ENCODE assay signal across 19 cellular contexts in genomic region chr19:23764781-23765180, GRCh38. TPM values are rescaled to one million over a fixed set of nuclear protein-coding genes. Genes with fewer than 3 reads are reported as not detected.
DNase-seq lines count a peak whose midpoint lies in the region; ATAC-seq, FAIRE-seq and TF ChIP-seq lines count a peak whose summit lies in the region.
"Had no signal": no experiment of that assay in that cellular context is flagged by ENCODE, and none has a peak within 500 bp of the region (broad histone marks: within the 10 kb centered on the region; RNA-seq: fewer than 3 reads in every experiment).

No MANE protein-coding gene starts in this region.

- 100% methylated on average over 3 of the region's 3 CpGs for WGBS in GM12878 (ENCODE audit: insufficient coverage, insufficient replicate concordance, low lambda C conversion rate, missing lambda C conversion rate)
- WGBS in heart right ventricle, 2 donors, result 79 to 80% methylated on average over 3 of the region's 3 CpGs
- 92 to 95% methylated on average over 3 of the region's 3 CpGs for WGBS in body of pancreas, 2 donors

- intact Hi-C loops in CD8-positive, alpha-beta T cell (cut with DNase I, micrococcal nuclease), result loop anchor here (5.0 kb wide), 4 partner anchors 33 to 492 kb away; partner anchors contain the start of gene ZNF726 (in 1 of the 2)
- intact Hi-C loops in GM12878 (cut with micrococcal nuclease; ENCODE audit: unreplicated experiment) (no loop called here), heart right ventricle (cut with DNase I) (loop anchor here in 2 of 10 donors (5.0 to 10.0 kb wide), 2 partner anchors 77 to 270 kb away; partner anchors contain the start of gene ZNF675 (in 1 of the 2)), body of pancreas (cut with DNase I) (loop anchor here (10.0 kb wide), 1 partner anchor 280 kb away; no protein-coding TSS in a partner anchor)

- no peak overlapping the region for H3K27ac ChIP-seq in CD8-positive, alpha-beta T cell (ENCODE audit: low read depth, low read length)
- H3K27ac ChIP-seq in Karpas-422 (ENCODE audit: low read length) (no peak overlapping the region), GM12878 (ENCODE audit: control insufficient read depth, insufficient read depth) (no peak overlapping the region), heart right ventricle (no peak overlapping the region), body of pancreas (no peak overlapping the region)

- no peak overlapping the region for H3K4me3 ChIP-seq in CD8-positive, alpha-beta T cell (ENCODE audit: low read depth, low read length)
- H3K4me3 ChIP-seq in Karpas-422 (ENCODE audit: low read length) (peak overlapping the region; percentile 95; the same call in 1 of the 2 replicates), GM12878 (no peak overlapping the region), heart right ventricle (no peak overlapping the region), body of pancreas (no peak overlapping the region)

- TSS peak; percentile 66 for BruUV-seq in GM12878 (replicated peaks; lab: Mats Ljungman, UMichigan)

- H3K4me1 Mint-ChIP-seq in CD8-positive, alpha-beta T cell (ENCODE audit: low read depth), result peaks cover 36% of the 10 kb centered on the region
- H3K4me1 Mint-ChIP-seq in mesothelial cell of epicardium, result peaks cover 20% of the 10 kb centered on the region

- no peak for DNase-seq in CD8-positive, alpha-beta T cell
- DNase-seq in Karpas-422, result no peak
- no peak for DNase-seq in GM12878 (ENCODE audit: low read depth, low spot score)
- DNase-seq in mesothelial cell of epicardium (ENCODE audit: low spot score in 2 of 2, unreplicated experiment in 2 of 2), result no peak
- no peak for DNase-seq in SIG-M5 (lab: John Stamatoyannopoulos, UW)
- DNase-seq in heart right ventricle, result no peak
- DNase-seq in NCI-H748 treated with DMSO at 0.1 percent for 48 hours (lab: John Stamatoyannopoulos, UW), result no peak
- no peak for DNase-seq in body of pancreas
- DNase-seq: activated CD4-positive, alpha-beta T cell treated with anti-CD3 and anti-CD28 coated beads, Interleukin-2, amount 50 U/mL, for 4 hours; activated naive CD4-positive, alpha-beta T cell treated with anti-CD3 and anti-CD28 coated beads for 36 hours; DMS53; foreskin fibroblast; mammary epithelial cell; NCI-H2107; NCI-H774; pancreas; stimulated activated naive B cell treated with anti-CD40 and anti-IgM and Interleukin-4, amounts not matched to agents 10 μg/mL and 1 μg/mL and 100 μg/mL, for 72 hours; T1000 had no signal

- H3K79me2 ChIP-seq in Karpas-422 (ENCODE audit: low read length), result peaks cover 61% of the 10 kb centered on the region
- no peaks in the 10 kb centered on the region; the same call in 1 of the 2 replicates for H3K79me2 ChIP-seq in GM12878 (ENCODE audit: control insufficient read depth, insufficient read depth, low read length)

- peak overlapping the region; percentile 42 for H3K4me3 Mint-ChIP-seq in CD8-positive, alpha-beta T cell
- peak overlapping the region; percentile 94 for H3K4me3 Mint-ChIP-seq in mesothelial cell of epicardium

- no peak overlapping the region for H3K9ac ChIP-seq in Karpas-422 (ENCODE audit: low read length)
- H3K9ac ChIP-seq in GM12878 (ENCODE audit: control insufficient read depth, insufficient read depth, low read length), result no peak overlapping the region

- no peaks in the 10 kb centered on the region for H3K9me3 Mint-ChIP-seq in CD8-positive, alpha-beta T cell
- no peaks in the 10 kb centered on the region for H3K9me3 Mint-ChIP-seq in mesothelial cell of epicardium
- H3K9me3 Mint-ChIP-seq: activated naive CD4-positive, alpha-beta T cell treated with anti-CD3 and anti-CD28 coated beads for 36 hours; stimulated activated naive B cell treated with anti-CD40 and anti-IgM and Interleukin-4, amounts not matched to agents 10 μg/mL and 1 μg/mL and 100 μg/mL, for 72 hours had no signal

- H3K9me3 ChIP-seq in CD8-positive, alpha-beta T cell (ENCODE audit: low read length), result no peaks in the 10 kb centered on the region
- H3K9me3 ChIP-seq in Karpas-422 (ENCODE audit: low read length), result no peaks in the 10 kb centered on the region; the same call in 1 of the 2 replicates
- no peaks in the 10 kb centered on the region; the same call in 1 of the 3 replicates for H3K9me3 ChIP-seq in GM12878 (replicated peaks; ENCODE audit: control insufficient read depth, insufficient read depth, low read length)
- H3K9me3 ChIP-seq in heart right ventricle, result no peaks in the 10 kb centered on the region
- H3K9me3 ChIP-seq in body of pancreas, result no peaks in the 10 kb centered on the region
- H3K9me3 ChIP-seq: pancreas had no signal

- H3K36me3 ChIP-seq in CD8-positive, alpha-beta T cell (ENCODE audit: insufficient read depth, low read length), result no peaks in the 10 kb centered on the region
- H3K36me3 ChIP-seq in Karpas-422 (ENCODE audit: insufficient read depth, low read length) (peaks cover 25% of the 10 kb centered on the region), GM12878 (ENCODE audit: control insufficient read depth in 2 of 2, insufficient read depth in 2 of 2, low read length in 1 of 2) (no peaks in the 10 kb centered on the region), heart right ventricle (peaks cover 0 to 3% (median 0%) of the 10 kb centered on the region in 9 donors), body of pancreas (replicated peaks in 1 of 2; ENCODE audit: insufficient read depth in 1 of 2, low read depth in 2 of 2) (no peaks in the 10 kb centered on the region)
- H3K36me3 ChIP-seq: pancreas had no signal

- H3K36me3 Mint-ChIP-seq in CD8-positive, alpha-beta T cell, result peaks cover 12% of the 10 kb centered on the region
- H3K36me3 Mint-ChIP-seq in mesothelial cell of epicardium, result peaks cover 12% of the 10 kb centered on the region

- H3K4me1 ChIP-seq in CD8-positive, alpha-beta T cell (ENCODE audit: insufficient read depth, low read length), result peaks cover 21% of the 10 kb centered on the region
- H3K4me1 ChIP-seq in Karpas-422 (ENCODE audit: low read length) (peaks cover 13% of the 10 kb centered on the region), GM12878 (ENCODE audit: control insufficient read depth, insufficient read depth, low read length) (no peaks in the 10 kb centered on the region), heart right ventricle (peaks cover 0 to 18% (median 11%) of the 10 kb centered on the region in 9 donors), body of pancreas (peaks cover 16% of the 10 kb centered on the region)

- H3K27ac Mint-ChIP-seq in CD8-positive, alpha-beta T cell, result peak overlapping the region; percentile 14
- H3K27ac Mint-ChIP-seq in mesothelial cell of epicardium, result peak overlapping the region; percentile 98
- H3K27ac Mint-ChIP-seq: activated naive CD4-positive, alpha-beta T cell treated with anti-CD3 and anti-CD28 coated beads for 36 hours; stimulated activated naive B cell treated with anti-CD40 and anti-IgM and Interleukin-4, amounts not matched to agents 10 μg/mL and 1 μg/mL and 100 μg/mL, for 72 hours had no signal

- TF ChIP-seq EP300 in GM12878 (IDR thresholded peaks at IDR 0.05; ENCODE audit: borderline replicate concordance in 1 of 2, control insufficient read depth in 1 of 2, low read depth in 2 of 2, low read length in 2 of 2), result no peak

- peak overlapping the region; percentile 88 for H3K4me2 ChIP-seq in Karpas-422 (ENCODE audit: low read depth, low read length, poor library complexity, severe bottlenecking)
- H3K4me2 ChIP-seq in GM12878 (ENCODE audit: control insufficient read depth, insufficient read depth), result no peak overlapping the region

- H3K9me2 ChIP-seq in Karpas-422 (replicated peaks; ENCODE audit: insufficient read depth, low read length), result no peaks in the 10 kb centered on the region

- TF ChIP-seq CTCF in CD8-positive, alpha-beta T cell (IDR thresholded peaks at IDR 0.05), result no peak
- TF ChIP-seq CTCF in GM12878 (IDR thresholded peaks at IDR 0.05 in 2 of 3, conservative IDR thresholded peaks at IDR 0.05 in 1 of 3; ENCODE audit: control insufficient read depth in 2 of 3, extremely low read depth in 1 of 3, insufficient read depth in 1 of 3, low read depth in 3 of 3, low read length in 3 of 3) (no peak), mesothelial cell of epicardium (IDR thresholded peaks at IDR 0.05; ENCODE audit: unreplicated experiment) (no peak), heart right ventricle (IDR thresholded peaks at IDR 0.05) (no peak), body of pancreas (IDR thresholded peaks at IDR 0.05) (no peak)

- ATAC-seq in CD8-positive, alpha-beta T cell, result no peak
- ATAC-seq in GM12878, result no peak
- no peak for ATAC-seq in heart right ventricle
- no peak for ATAC-seq in body of pancreas
- ATAC-seq: HepG2; pancreas; stimulated activated naive B cell treated with anti-CD40 and anti-IgM and Interleukin-4, amounts not matched to agents 10 μg/mL and 1 μg/mL and 100 μg/mL, for 72 hours had no signal

- RAD21 ChIA-PET in GM12878 (lab: Charles Lee; ENCODE audit: unreplicated experiment), result no interaction called here

- TF ChIP-seq RAD21 in GM12878 (IDR thresholded peaks at IDR 0.05; ENCODE audit: insufficient read depth, low read depth, low read length), result no peak

- TF ChIP-seq POLR2A in GM12878 (IDR thresholded peaks at IDR 0.05; ENCODE audit: low read depth, low read length) (no peak), body of pancreas (IDR thresholded peaks at IDR 0.05) (no peak)

- H4K20me1 ChIP-seq in Karpas-422 (ENCODE audit: insufficient read depth, low read depth, low read length), result no peaks in the 10 kb centered on the region
- no peaks in the 10 kb centered on the region for H4K20me1 ChIP-seq in GM12878 (ENCODE audit: control insufficient read depth, insufficient read depth)

- H3K27me3 Mint-ChIP-seq in CD8-positive, alpha-beta T cell (ENCODE audit: low read depth), result no peaks in the 10 kb centered on the region
- H3K27me3 Mint-ChIP-seq in mesothelial cell of epicardium (ENCODE audit: low read depth), result no peaks in the 10 kb centered on the region
- H3K27me3 Mint-ChIP-seq: stimulated activated naive B cell treated with anti-CD40 and anti-IgM and Interleukin-4, amounts not matched to agents 10 μg/mL and 1 μg/mL and 100 μg/mL, for 72 hours had no signal

- CTCF ChIA-PET in CD8-positive, alpha-beta T cell (lab: Charles Lee), result no interaction called here
- CTCF ChIA-PET in GM12878 (lab: Yijun Ruan, JAX), result no interaction called here

- POLR2A ChIA-PET in CD8-positive, alpha-beta T cell (lab: Charles Lee), result no interaction called here
- POLR2A ChIA-PET in GM12878 (lab: Charles Lee), result no interaction called here

- SMC1A ChIA-PET in GM12878 (lab: Charles Lee; ENCODE audit: uncharacterized antibody, unreplicated experiment), result no interaction called here

- in situ Hi-C loops in GM12878 (cut with MboI), result no loop called here

- H2AFZ ChIP-seq in Karpas-422 (ENCODE audit: low read length), result no peak overlapping the region
- H2AFZ ChIP-seq in GM12878 (ENCODE audit: control insufficient read depth, low read depth, low read length), result no peak overlapping the region

- no peak for FAIRE-seq in GM12878 (lab: Jason Lieb, UNC)
- FAIRE-seq: HepG2, pancreas had no signal

- H3K27me3 ChIP-seq in CD8-positive, alpha-beta T cell (ENCODE audit: insufficient read depth, low read length), result no peaks in the 10 kb centered on the region
- H3K27me3 ChIP-seq in Karpas-422 (ENCODE audit: low read length) (no peaks in the 10 kb centered on the region), GM12878 (replicated peaks in 1 of 2; ENCODE audit: control insufficient read depth in 2 of 2, insufficient read depth in 2 of 2, low read length in 1 of 2) (no peaks in the 10 kb centered on the region), heart right ventricle (no peaks in the 10 kb centered on the region), body of pancreas (no peaks in the 10 kb centered on the region)
- H3K27me3 ChIP-seq: pancreas had no signal

RNA-seq across cellular contexts. Expression of gene ZNF681, which starts 6.1 kb away (rescaled TPM):
- 1 to 10 TPM; 1.7 to 1.8 TPM for total RNA-seq in CD8-positive, alpha-beta T cell
- 7.4 and 8.1 TPM in 2 replicates for total RNA-seq in Karpas-422 (2014; rRNA removed; shearing (Covaris generic); ENCODE audit: low replicate concordance)
- total RNA-seq in GM12878 (2013; cell fraction: nucleolus; rRNA removed), result 0.54 and 1.2 TPM in 2 replicates
- total RNA-seq in GM12878 (2014; rRNA removed), result 0.40 and 0.54 TPM in 2 replicates
- 0.40 and 0.55 TPM in 2 replicates for total RNA-seq in GM12878 (2014; rRNA removed; fragmentation: Illumina TruSeq; extraction: Trizol)
- total RNA-seq in GM12878 (2021), result 0.16 and 0.23 TPM in 2 replicates
- polyA plus RNA-seq in GM12878 (2011; ENCODE audit: low read depth), result 0.28 TPM
- 0.41 and 0.68 TPM in 2 replicates for polyA plus RNA-seq in GM12878 (2011; rRNA removed)
- 0.17 and 0.18 TPM in 2 replicates for polyA plus RNA-seq in GM12878 (2011; cell fraction: cytosol; rRNA removed)
- polyA plus RNA-seq in GM12878 (2011; cell fraction: nucleus; rRNA removed), result 0.20 and 0.22 TPM in 2 replicates
- polyA plus RNA-seq in GM12878 (2012), result 0.55 and 0.73 TPM in 2 replicates
- polyA plus RNA-seq in GM12878 (2014; fragmentation: Illumina TruSeq; extraction: Trizol), result 0.24 and 0.32 TPM in 2 replicates
- polyA plus RNA-seq in GM12878 (2014; fragmentation: Nextera tagmentation; extraction: Ambion mirVana), result under 1 TPM; 0.11 to 0.13 TPM
- polyA plus RNA-seq in GM12878 (2014; rRNA removed), result 0.11 and 0.13 TPM in 2 replicates
- under 1 TPM in 1 of 2 experiments, not detected in 1; 0.28 TPM for polyA plus RNA-seq in GM12878 (2016; fragmentation: Nextera tagmentation; extraction: Ambion mirVana)
- 0.26 and 0.44 TPM in 2 replicates for polyA minus RNA-seq in GM12878 (2011; rRNA and poly(A)+ RNA removed)
- polyA minus RNA-seq in GM12878 (2011; cell fraction: cytosol; rRNA and poly(A)+ RNA removed), result not detected in 2 replicates
- 0.24 and 0.38 TPM in 2 replicates for polyA minus RNA-seq in GM12878 (2011; cell fraction: nucleus; rRNA and poly(A)+ RNA removed)
- total RNA-seq in mesothelial cell of epicardium, result 7.3 to 9.0 TPM (median 8.8 TPM) in 3 replicates
- under 1 TPM; 0.37 to 0.89 (median 0.59) TPM for total RNA-seq in heart right ventricle
- polyA plus RNA-seq in heart right ventricle, result under 1 TPM; 0.29 to 0.51 TPM
- 1 to 10 TPM in 1 of 2 donors, under 1 TPM in 1; 0.99 to 2.1 TPM for total RNA-seq in body of pancreas
- total RNA-seq: HepG2 had no signal
- polyA plus RNA-seq: HepG2 had no signal
